In the genomic region with DNA sequence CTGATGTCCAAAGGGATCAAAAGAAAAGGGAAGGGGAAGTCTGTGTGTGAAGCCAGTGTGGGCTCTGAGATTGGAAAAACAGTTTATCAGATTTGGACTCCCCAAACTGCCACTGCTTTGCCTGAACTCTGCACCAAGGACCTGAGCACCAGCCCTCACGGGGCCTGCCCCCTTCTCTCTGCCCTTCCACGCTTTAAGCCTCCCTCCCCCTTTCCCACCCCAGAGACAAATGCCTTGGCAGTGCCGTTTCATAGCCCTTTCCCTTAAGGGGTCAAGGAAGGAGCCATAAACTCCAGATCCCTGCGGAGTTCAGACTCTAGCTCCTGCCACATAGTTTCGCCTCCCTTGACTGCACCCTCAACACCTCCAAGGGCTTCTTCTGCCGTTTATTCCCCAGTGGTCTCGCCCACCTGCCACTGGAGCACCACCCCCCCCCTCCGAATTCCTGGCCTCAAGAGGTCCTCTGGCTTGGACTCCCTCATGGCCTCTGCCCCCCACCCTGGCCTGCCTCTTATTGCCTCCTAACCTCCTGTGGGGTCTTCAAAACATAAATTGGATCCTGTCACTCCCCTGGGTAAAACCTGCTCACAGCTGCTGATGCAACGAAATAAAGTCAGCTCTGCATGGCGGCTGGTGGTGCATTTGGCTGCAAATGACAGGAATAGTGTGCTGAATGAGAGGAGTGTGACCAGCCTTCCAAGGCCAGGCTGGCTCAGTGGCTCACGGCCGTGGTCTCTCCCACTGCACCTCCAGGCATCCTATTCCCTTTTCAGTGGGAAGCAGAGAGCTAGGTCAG, we compare ENCODE assay signal across 2 cellular contexts.
TF ChIP-seq lines count a peak whose summit lies in the region.

No MANE protein-coding gene starts in this region.

TF ChIP-seq in HEK293, 187 proteins besides CTCF, POLR2A, EP300 and RAD21:
- TF ChIP-seq GLIS1 (tag by site-specific recombination; IDR thresholded peaks at IDR 0.05) (peak; percentile 75), SP2 (tag by site-specific recombination; IDR thresholded peaks at IDR 0.05) (peak; percentile 3; the same call in 1 of the 2 replicates), ZBTB48 (tag by site-specific recombination; IDR thresholded peaks at IDR 0.05) (peak; percentile 41; the same call in 1 of the 2 replicates), ZIC2 (tag by site-specific recombination; IDR thresholded peaks at IDR 0.05) (peak; percentile 57; the same call in 1 of the 2 replicates), ZNF423 (tag by site-specific recombination; IDR thresholded peaks at IDR 0.05) (peak; percentile 34; the same call in 1 of the 2 replicates), ZFP41 (tag by site-specific recombination; IDR thresholded peaks at IDR 0.05; ENCODE audit: borderline replicate concordance) (no peak), ZNF433 (tag by site-specific recombination; IDR thresholded peaks at IDR 0.05; ENCODE audit: low read depth) (no peak), OVOL3 (tag by site-specific recombination; IDR thresholded peaks at IDR 0.05) (no peak), ZNF341 (tag by site-specific recombination; IDR thresholded peaks at IDR 0.05; ENCODE audit: low read depth) (peak; percentile 91)
- TF ChIP-seq, protein P1, sequence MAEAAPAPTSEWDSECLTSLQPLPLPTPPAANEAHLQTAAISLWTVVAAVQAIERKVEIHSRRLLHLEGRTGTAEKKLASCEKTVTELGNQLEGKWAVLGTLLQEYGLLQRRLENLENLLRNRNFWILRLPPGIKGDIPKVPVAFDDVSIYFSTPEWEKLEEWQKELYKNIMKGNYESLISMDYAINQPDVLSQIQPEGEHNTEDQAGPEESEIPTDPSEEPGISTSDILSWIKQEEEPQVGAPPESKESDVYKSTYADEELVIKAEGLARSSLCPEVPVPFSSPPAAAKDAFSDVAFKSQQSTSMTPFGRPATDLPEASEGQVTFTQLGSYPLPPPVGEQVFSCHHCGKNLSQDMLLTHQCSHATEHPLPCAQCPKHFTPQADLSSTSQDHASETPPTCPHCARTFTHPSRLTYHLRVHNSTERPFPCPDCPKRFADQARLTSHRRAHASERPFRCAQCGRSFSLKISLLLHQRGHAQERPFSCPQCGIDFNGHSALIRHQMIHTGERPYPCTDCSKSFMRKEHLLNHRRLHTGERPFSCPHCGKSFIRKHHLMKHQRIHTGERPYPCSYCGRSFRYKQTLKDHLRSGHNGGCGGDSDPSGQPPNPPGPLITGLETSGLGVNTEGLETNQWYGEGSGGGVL (tag by site-specific recombination; IDR thresholded peaks at IDR 0.05) = peak; percentile 45; the same call in 1 of the 2 replicates
- TF ChIP-seq, protein P2, sequence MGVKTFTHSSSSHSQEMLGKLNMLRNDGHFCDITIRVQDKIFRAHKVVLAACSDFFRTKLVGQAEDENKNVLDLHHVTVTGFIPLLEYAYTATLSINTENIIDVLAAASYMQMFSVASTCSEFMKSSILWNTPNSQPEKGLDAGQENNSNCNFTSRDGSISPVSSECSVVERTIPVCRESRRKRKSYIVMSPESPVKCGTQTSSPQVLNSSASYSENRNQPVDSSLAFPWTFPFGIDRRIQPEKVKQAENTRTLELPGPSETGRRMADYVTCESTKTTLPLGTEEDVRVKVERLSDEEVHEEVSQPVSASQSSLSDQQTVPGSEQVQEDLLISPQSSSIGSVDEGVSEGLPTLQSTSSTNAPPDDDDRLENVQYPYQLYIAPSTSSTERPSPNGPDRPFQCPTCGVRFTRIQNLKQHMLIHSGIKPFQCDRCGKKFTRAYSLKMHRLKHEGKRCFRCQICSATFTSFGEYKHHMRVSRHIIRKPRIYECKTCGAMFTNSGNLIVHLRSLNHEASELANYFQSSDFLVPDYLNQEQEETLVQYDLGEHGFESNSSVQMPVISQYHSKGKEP (tag by site-specific recombination; IDR thresholded peaks at IDR 0.05) = peak; percentile 59

TF ChIP-seq in H1, 55 proteins besides CTCF, POLR2A, EP300 and RAD21:
- TF ChIP-seq RBBP5 (IDR thresholded peaks at IDR 0.05; ENCODE audit: borderline replicate concordance, low read depth, low read length) (no peak), HDAC6 (IDR thresholded peaks at IDR 0.05; ENCODE audit: low read depth, low read length) (no peak), SRF (IDR thresholded peaks at IDR 0.05; ENCODE audit: low read depth, low read length) (no peak), KDM4A (IDR thresholded peaks at IDR 0.05; ENCODE audit: low read depth, low read length, severe bottlenecking) (no peak), KDM5A (IDR thresholded peaks at IDR 0.05; ENCODE audit: low read length) (no peak), EZH2 (IDR thresholded peaks at IDR 0.05; ENCODE audit: low read depth, low read length, severe bottlenecking) (no peak), KDM1A (IDR thresholded peaks at IDR 0.05; ENCODE audit: borderline replicate concordance, low read length) (no peak), PHF8 (conservative IDR thresholded peaks at IDR 0.05; ENCODE audit: low read depth, low read length) (no peak), TAF1 (IDR thresholded peaks at IDR 0.05; ENCODE audit: low read depth, low read length) (no peak), CHD2 (IDR thresholded peaks at IDR 0.05; ENCODE audit: low read length) (no peak), TCF12 (IDR thresholded peaks at IDR 0.05; ENCODE audit: low read depth, low read length) (no peak), CHD1 (IDR thresholded peaks at IDR 0.05; ENCODE audit: low read depth, low read length) (no peak), POLR2AphosphoS5 (IDR thresholded peaks at IDR 0.05; ENCODE audit: low read depth, low read length) (no peak), NRF1 (IDR thresholded peaks at IDR 0.05; ENCODE audit: low read depth, low read length) (no peak), POU5F1 (IDR thresholded peaks at IDR 0.05; ENCODE audit: low read depth, low read length) (no peak)
- TF ChIP-seq, protein P3, sequence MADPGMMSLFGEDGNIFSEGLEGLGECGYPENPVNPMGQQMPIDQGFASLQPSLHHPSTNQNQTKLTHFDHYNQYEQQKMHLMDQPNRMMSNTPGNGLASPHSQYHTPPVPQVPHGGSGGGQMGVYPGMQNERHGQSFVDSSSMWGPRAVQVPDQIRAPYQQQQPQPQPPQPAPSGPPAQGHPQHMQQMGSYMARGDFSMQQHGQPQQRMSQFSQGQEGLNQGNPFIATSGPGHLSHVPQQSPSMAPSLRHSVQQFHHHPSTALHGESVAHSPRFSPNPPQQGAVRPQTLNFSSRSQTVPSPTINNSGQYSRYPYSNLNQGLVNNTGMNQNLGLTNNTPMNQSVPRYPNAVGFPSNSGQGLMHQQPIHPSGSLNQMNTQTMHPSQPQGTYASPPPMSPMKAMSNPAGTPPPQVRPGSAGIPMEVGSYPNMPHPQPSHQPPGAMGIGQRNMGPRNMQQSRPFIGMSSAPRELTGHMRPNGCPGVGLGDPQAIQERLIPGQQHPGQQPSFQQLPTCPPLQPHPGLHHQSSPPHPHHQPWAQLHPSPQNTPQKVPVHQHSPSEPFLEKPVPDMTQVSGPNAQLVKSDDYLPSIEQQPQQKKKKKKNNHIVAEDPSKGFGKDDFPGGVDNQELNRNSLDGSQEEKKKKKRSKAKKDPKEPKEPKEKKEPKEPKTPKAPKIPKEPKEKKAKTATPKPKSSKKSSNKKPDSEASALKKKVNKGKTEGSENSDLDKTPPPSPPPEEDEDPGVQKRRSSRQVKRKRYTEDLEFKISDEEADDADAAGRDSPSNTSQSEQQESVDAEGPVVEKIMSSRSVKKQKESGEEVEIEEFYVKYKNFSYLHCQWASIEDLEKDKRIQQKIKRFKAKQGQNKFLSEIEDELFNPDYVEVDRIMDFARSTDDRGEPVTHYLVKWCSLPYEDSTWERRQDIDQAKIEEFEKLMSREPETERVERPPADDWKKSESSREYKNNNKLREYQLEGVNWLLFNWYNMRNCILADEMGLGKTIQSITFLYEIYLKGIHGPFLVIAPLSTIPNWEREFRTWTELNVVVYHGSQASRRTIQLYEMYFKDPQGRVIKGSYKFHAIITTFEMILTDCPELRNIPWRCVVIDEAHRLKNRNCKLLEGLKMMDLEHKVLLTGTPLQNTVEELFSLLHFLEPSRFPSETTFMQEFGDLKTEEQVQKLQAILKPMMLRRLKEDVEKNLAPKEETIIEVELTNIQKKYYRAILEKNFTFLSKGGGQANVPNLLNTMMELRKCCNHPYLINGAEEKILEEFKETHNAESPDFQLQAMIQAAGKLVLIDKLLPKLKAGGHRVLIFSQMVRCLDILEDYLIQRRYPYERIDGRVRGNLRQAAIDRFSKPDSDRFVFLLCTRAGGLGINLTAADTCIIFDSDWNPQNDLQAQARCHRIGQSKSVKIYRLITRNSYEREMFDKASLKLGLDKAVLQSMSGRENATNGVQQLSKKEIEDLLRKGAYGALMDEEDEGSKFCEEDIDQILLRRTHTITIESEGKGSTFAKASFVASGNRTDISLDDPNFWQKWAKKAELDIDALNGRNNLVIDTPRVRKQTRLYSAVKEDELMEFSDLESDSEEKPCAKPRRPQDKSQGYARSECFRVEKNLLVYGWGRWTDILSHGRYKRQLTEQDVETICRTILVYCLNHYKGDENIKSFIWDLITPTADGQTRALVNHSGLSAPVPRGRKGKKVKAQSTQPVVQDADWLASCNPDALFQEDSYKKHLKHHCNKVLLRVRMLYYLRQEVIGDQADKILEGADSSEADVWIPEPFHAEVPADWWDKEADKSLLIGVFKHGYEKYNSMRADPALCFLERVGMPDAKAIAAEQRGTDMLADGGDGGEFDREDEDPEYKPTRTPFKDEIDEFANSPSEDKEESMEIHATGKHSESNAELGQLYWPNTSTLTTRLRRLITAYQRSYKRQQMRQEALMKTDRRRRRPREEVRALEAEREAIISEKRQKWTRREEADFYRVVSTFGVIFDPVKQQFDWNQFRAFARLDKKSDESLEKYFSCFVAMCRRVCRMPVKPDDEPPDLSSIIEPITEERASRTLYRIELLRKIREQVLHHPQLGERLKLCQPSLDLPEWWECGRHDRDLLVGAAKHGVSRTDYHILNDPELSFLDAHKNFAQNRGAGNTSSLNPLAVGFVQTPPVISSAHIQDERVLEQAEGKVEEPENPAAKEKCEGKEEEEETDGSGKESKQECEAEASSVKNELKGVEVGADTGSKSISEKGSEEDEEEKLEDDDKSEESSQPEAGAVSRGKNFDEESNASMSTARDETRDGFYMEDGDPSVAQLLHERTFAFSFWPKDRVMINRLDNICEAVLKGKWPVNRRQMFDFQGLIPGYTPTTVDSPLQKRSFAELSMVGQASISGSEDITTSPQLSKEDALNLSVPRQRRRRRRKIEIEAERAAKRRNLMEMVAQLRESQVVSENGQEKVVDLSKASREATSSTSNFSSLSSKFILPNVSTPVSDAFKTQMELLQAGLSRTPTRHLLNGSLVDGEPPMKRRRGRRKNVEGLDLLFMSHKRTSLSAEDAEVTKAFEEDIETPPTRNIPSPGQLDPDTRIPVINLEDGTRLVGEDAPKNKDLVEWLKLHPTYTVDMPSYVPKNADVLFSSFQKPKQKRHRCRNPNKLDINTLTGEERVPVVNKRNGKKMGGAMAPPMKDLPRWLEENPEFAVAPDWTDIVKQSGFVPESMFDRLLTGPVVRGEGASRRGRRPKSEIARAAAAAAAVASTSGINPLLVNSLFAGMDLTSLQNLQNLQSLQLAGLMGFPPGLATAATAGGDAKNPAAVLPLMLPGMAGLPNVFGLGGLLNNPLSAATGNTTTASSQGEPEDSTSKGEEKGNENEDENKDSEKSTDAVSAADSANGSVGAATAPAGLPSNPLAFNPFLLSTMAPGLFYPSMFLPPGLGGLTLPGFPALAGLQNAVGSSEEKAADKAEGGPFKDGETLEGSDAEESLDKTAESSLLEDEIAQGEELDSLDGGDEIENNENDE (IDR thresholded peaks at IDR 0.05; ENCODE audit: insufficient replicate concordance, low read length) = no peak
